Comparison of ENCODE assay signal across 23 cellular contexts in genomic region chr13:72677431-72677830, GRCh38.
"Had no signal": no experiment of that assay in that cellular context is flagged by ENCODE, and none has a peak within 500 bp of the region (broad histone marks: within the 10 kb centered on the region; RNA-seq: fewer than 3 reads in every experiment).

No MANE protein-coding gene starts in this region.

- H3K36me3 ChIP-seq: heart right ventricle, left lung, spleen, uterus had no signal

- ATAC-seq: activated T-cell treated with anti-CD3 and anti-CD28 coated beads, Interleukin-2, amount 50 U/mL, for 4 hours; heart right ventricle; left lung; naive thymus-derived CD4-positive, alpha-beta T cell had no signal

- H3K4me3 Mint-ChIP-seq: activated naive CD8-positive, alpha-beta T cell treated with anti-CD3 and anti-CD28 coated beads, Interleukin-2, amount 10 ng/mL, durations not matched to agents 7 days and 5 days; activated T-cell treated with anti-CD3 and anti-CD28 coated beads, Interleukin-2, amount 50 U/mL, for 4 hours; dendritic cell treated with granulocyte-macrophage colony-stimulating factor and Interleukin-4, amounts not matched to agents 40 ng/mL and 50 ng/mL, for 4 days; naive thymus-derived CD4-positive, alpha-beta T cell had no signal

- H3K27me3 ChIP-seq: heart right ventricle, left lung, spleen, testis, uterus had no signal

- H3K9me3 Mint-ChIP-seq: activated naive CD8-positive, alpha-beta T cell treated with anti-CD3 and anti-CD28 coated beads, Interleukin-2, amount 10 ng/mL, durations not matched to agents 7 days and 5 days; activated T-cell treated with anti-CD3 and anti-CD28 coated beads, Interleukin-2, amount 50 U/mL, for 4 hours; dendritic cell treated with granulocyte-macrophage colony-stimulating factor and Interleukin-4, amounts not matched to agents 40 ng/mL and 50 ng/mL, for 4 days had no signal

- H3K27ac Mint-ChIP-seq: activated naive CD8-positive, alpha-beta T cell treated with anti-CD3 and anti-CD28 coated beads, Interleukin-2, amount 10 ng/mL, durations not matched to agents 7 days and 5 days; dendritic cell treated with granulocyte-macrophage colony-stimulating factor and Interleukin-4, amounts not matched to agents 40 ng/mL and 50 ng/mL, for 4 days; naive thymus-derived CD4-positive, alpha-beta T cell; progenitor cell of endocrine pancreas had no signal

- H3K27me3 Mint-ChIP-seq: dendritic cell treated with granulocyte-macrophage colony-stimulating factor and Interleukin-4, amounts not matched to agents 40 ng/mL and 50 ng/mL, for 4 days had no signal

- H3K27ac ChIP-seq: heart right ventricle, left lung, spleen, testis, uterus had no signal

- DNase-seq: activated CD4-positive, alpha-beta T cell treated with anti-CD3 and anti-CD28 coated beads for 4 hours; activated CD4-positive, alpha-beta T cell treated with anti-CD3 and anti-CD28 coated beads, Interleukin-2, amount 50 U/mL, for 48 hours; activated CD4-positive, CD25-positive, alpha-beta regulatory T cell; activated CD8-positive, alpha-beta memory T cell treated with anti-CD3 and anti-CD28 coated beads, Interleukin-2, amount 50 U/mL, for 48 hours; activated naive CD4-positive, alpha-beta T cell treated with Interleukin-2 at 50 U/mL for 16 hours; activated naive CD8-positive, alpha-beta T cell treated with anti-CD3 and anti-CD28 coated beads, Interleukin-2, amount 10 ng/mL, durations not matched to agents 7 days and 5 days; activated T-cell treated with anti-CD3 and anti-CD28 coated beads, Interleukin-2, amount 50 U/mL, for 4 hours; amygdala; effector CD4-positive, alpha-beta T cell; erythroblast; foreskin fibroblast; heart right ventricle; left lung; naive thymus-derived CD4-positive, alpha-beta T cell; spleen; stimulated activated CD4-positive, alpha-beta T cell treated with anti-CD3 and anti-CD28 coated beads, Interleukin-4, amount 100 ng/mL, for 1 hour; stimulated activated naive CD4-positive, alpha-beta T cell; testis; trophoblast cell; uterus had no signal

- H3K36me3 Mint-ChIP-seq: activated naive CD8-positive, alpha-beta T cell treated with anti-CD3 and anti-CD28 coated beads, Interleukin-2, amount 10 ng/mL, durations not matched to agents 7 days and 5 days; naive thymus-derived CD4-positive, alpha-beta T cell had no signal

- H3K4me1 Mint-ChIP-seq: activated naive CD8-positive, alpha-beta T cell treated with anti-CD3 and anti-CD28 coated beads, Interleukin-2, amount 10 ng/mL, durations not matched to agents 7 days and 5 days; naive thymus-derived CD4-positive, alpha-beta T cell had no signal

- H3K4me3 ChIP-seq: heart right ventricle, left lung, lung, spleen, testis, uterus had no signal
